ENCODE assay signal across 19 cellular contexts in the genomic region with DNA sequence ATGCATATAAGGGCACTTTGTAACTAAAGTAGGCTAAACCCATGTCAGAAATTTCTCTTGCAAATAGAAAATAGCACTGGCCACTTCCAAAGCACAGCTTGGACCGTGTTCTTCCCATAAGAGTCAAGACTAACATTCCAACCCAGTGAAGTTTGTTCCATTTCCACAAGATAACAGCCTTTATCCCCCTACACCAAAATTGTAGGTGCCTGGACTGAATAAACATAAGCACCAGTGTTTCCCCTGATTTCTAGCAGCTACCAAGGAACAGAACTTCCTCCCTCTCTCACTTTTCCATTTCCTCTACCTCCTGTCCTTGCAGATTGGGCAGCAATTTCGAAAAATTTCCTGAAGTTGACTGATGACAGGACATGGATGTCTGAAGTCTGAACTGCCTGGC.
"Had no signal": no experiment of that assay in that cellular context is flagged by ENCODE, and none has a peak within 500 bp of the region (broad histone marks: within the 10 kb centered on the region; RNA-seq: fewer than 3 reads in every experiment).

No MANE protein-coding gene starts in this region.

- DNase-seq: cerebellar nuclear complex; colonic mucosa; cortex of kidney; dorsolateral prefrontal cortex; effector CD4-positive, alpha-beta T cell; effector memory CD4-positive, alpha-beta T cell; foreskin keratinocyte; glutamatergic neuron; heart right ventricle; hippocampal formation; left cardiac atrium; left lung; left ventricle myocardium superior; lower lobe of right lung; mesenchymal stem cell; midbrain had no signal

- H3K27me3 ChIP-seq: colonic mucosa, esophagus muscularis mucosa, gastroesophageal sphincter, heart right ventricle had no signal

- H3K9me3 Mint-ChIP-seq: dendritic cell treated with granulocyte-macrophage colony-stimulating factor and Interleukin-4, amounts not matched to agents 40 ng/mL and 50 ng/mL, for 4 days had no signal

- H3K27ac ChIP-seq: colonic mucosa, esophagus muscularis mucosa, foreskin keratinocyte, gastroesophageal sphincter, heart right ventricle, left lung, lower lobe of right lung had no signal

- ATAC-seq: foreskin keratinocyte, gastroesophageal sphincter, left cardiac atrium, left lung, left ventricle myocardium superior, lower lobe of right lung had no signal

- H3K4me1 ChIP-seq: colonic mucosa, foreskin keratinocyte, lower lobe of right lung had no signal

- H3K9me3 ChIP-seq: colonic mucosa, esophagus muscularis mucosa, gastroesophageal sphincter, heart right ventricle, left lung, lower lobe of right lung had no signal

- H3K36me3 ChIP-seq: colonic mucosa, esophagus muscularis mucosa, gastroesophageal sphincter, heart right ventricle, left lung, lower lobe of right lung had no signal

- H3K4me3 Mint-ChIP-seq: dendritic cell treated with granulocyte-macrophage colony-stimulating factor and Interleukin-4, amounts not matched to agents 40 ng/mL and 50 ng/mL, for 4 days had no signal

- H3K4me3 ChIP-seq: colonic mucosa, dorsolateral prefrontal cortex, esophagus muscularis mucosa, gastroesophageal sphincter, heart right ventricle, left lung, lower lobe of right lung had no signal

- H3K27ac Mint-ChIP-seq: dendritic cell treated with granulocyte-macrophage colony-stimulating factor and Interleukin-4, amounts not matched to agents 40 ng/mL and 50 ng/mL, for 4 days had no signal
